ENCODE assay signal across 19 cellular contexts in the genomic region with DNA sequence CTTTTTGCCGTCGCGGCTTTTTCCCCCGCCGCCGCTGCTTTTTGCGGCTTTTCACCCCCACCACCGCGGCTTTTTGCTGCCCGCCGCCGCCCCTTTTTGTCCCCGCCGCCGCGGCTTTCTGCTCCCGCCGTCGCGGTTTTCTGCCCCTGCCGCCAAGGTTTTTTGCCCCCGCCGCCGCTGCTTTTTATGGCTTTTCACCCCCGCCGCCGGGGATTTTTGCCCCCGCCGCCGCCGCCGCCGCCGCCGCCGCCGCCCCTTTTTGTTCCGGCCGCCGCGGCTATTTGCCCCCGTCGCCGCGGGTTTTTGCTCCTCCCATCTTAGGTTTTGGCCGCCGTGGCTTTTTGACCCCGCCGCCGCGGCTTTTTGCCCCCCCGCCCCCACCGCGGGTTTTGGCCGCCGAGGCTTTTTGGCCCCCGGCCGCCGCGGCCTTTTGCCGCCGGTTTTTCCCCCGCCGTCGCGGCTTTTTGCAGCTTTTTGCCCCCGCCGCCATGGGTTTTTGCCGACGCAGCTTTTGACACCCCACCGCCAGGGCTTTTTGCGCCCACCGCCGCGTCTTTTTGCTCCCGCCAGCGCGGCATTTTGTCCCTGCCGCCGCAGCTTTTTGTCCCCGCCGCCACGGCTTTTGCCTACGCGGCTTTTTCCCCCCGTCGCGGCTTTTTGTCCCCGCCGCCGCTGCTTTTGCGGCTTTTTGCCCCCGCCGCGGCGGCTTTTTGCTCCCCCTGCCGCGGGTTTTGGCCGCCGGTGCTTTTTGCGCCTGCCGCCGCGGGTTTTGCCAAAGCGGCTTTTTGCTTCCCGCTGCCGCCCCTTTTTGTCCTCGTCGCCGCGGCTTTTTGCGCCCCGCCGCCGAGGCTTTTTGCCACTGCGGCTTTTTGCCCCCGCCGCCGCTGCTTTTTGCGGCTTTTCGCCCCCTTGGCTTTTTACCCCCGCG.
DNase-seq lines count a peak whose midpoint lies in the region; ATAC-seq and TF ChIP-seq lines count a peak whose summit lies in the region.
"Had no signal": no experiment of that assay in that cellular context is flagged by ENCODE, and none has a peak within 500 bp of the region (broad histone marks: within the 10 kb centered on the region; RNA-seq: fewer than 3 reads in every experiment).

No MANE protein-coding gene starts in this region.

- TF ChIP-seq POLR2A in testis (IDR thresholded peaks at IDR 0.05), result no peak

- peak overlapping the region; percentile 34 to 47 for H3K4me3 ChIP-seq in testis
- H3K4me3 ChIP-seq: K562 had no signal

- intact Hi-C loops in testis (cut with DNase I; ENCODE audit: low total_unique reads), result no loop called here

- peak; percentile 0 for DNase-seq in AG08396 (ENCODE audit: low spot score)
- DNase-seq in GM10266 (ENCODE audit: extremely low spot score), result peak; percentile 3
- peak; percentile 48 for DNase-seq in islet precursor cell
- DNase-seq in testis, result no peak
- DNase-seq in kidney glomerular epithelial cell (lab: John Stamatoyannopoulos, UW), result no peak
- DNase-seq: CD4-positive, alpha-beta T cell; DMS53; NCI-H1105 treated with DMSO at 0.1 percent for 48 hours; NCI-H146; NCI-H1930; NCI-H2107; NCI-H524; NCI-H774; PC-3; SHP77 had no signal

- H3K9me3 ChIP-seq in testis, result no peaks in the 10 kb centered on the region

- WGBS in testis, 2 donors, result 38 to 46% methylated on average over 111 to 123 of the region's 123 CpGs

- H3K4me1 ChIP-seq in testis, result no peaks in the 10 kb centered on the region
- H3K4me1 ChIP-seq: BLaER1 treated with 17β-estradiol and CSF1 and Interleukin-3, amounts not matched to agents 10 nM and 100 nM had no signal

- TF ChIP-seq CTCF in GM10266 (IDR thresholded peaks at IDR 0.05; ENCODE audit: control insufficient read depth, insufficient read depth, low read depth, missing control alignments), result no peak
- TF ChIP-seq CTCF in testis (IDR thresholded peaks at IDR 0.05), result no peak

- ATAC-seq in HG02678 (IDR thresholded peaks at IDR 0.05; ENCODE audit: unreplicated experiment), result no peak
- ATAC-seq in GM21360 (IDR thresholded peaks at IDR 0.05; ENCODE audit: unreplicated experiment), result no peak
- ATAC-seq: K562, PC-3 had no signal

- no peaks in the 10 kb centered on the region for H3K27me3 ChIP-seq in testis
- H3K27me3 ChIP-seq: BLaER1 treated with 17β-estradiol and CSF1 and Interleukin-3, amounts not matched to agents 10 nM and 100 nM had no signal

- no peaks in the 10 kb centered on the region for H3K36me3 ChIP-seq in testis (ENCODE audit: low read depth, missing control alignments)
- H3K36me3 ChIP-seq: BLaER1 treated with 17β-estradiol and CSF1 and Interleukin-3, amounts not matched to agents 10 nM and 100 nM had no signal

- H3K27ac ChIP-seq in testis, result no peak overlapping the region
- H3K27ac ChIP-seq: BLaER1 treated with 17β-estradiol and CSF1 and Interleukin-3, amounts not matched to agents 10 nM and 100 nM had no signal

Comparison
In these comparisons a context has a peak if more than half of its experiments do, and no peak if none do; other contexts are left out.
1. DNase-seq: peak in AG08396 (single experiment), GM10266 (single experiment) and islet precursor cell (single experiment); none in testis (single experiment) and kidney glomerular epithelial cell (single experiment).